23 cellular contexts compared by ENCODE assay signal in genomic region chr12:110923692-110924334, GRCh38. TPM values are rescaled to one million over a fixed set of nuclear protein-coding genes. Genes with fewer than 3 reads are reported as not detected.
"Had no signal": no experiment of that assay in that cellular context is flagged by ENCODE, and none has a peak within 500 bp of the region (broad histone marks: within the 10 kb centered on the region; RNA-seq: fewer than 3 reads in every experiment).

No MANE protein-coding gene starts in this region.

- H3K4me2 ChIP-seq: SK-N-SH had no signal

- H3K9me3 ChIP-seq: MG63, SK-N-SH had no signal

- H3K4me3 ChIP-seq: MG63 had no signal

- FAIRE-seq: HTR-8/SVneo, RCC 7860 had no signal

- DNase-seq: Karpas-422, KG1, MG63, NCI-H1092, NCI-H1105 treated with DMSO at 0.1 percent for 48 hours, NCI-H1417 treated with DMSO at 0.1 percent for 48 hours, NCI-H146, NCI-H1694 treated with DMSO at 0.1 percent for 48 hours, NCI-H1930, NCI-H2081, NCI-H2107, NCI-H2227 treated with DMSO at 0.1 percent for 48 hours, NCI-H524, NCI-H526 treated with DMSO at 0.1 percent for 48 hours, NCI-H748 treated with DMSO at 0.1 percent for 48 hours, Right ventricle myocardium superior, RPMI8226, SK-N-SH had no signal

- H3K27me3 ChIP-seq: MG63 had no signal

- H3K27ac ChIP-seq: HL-60 had no signal

- H3K9ac ChIP-seq: SK-N-SH had no signal

- H3K36me3 ChIP-seq: MG63 had no signal

RNA-seq across cellular contexts. Expression of gene MYL2, which starts 3.4 kb away (rescaled TPM):
- total RNA-seq: NCI-H460, SK-MEL-5 had no signal
- polyA plus RNA-seq: SK-N-SH had no signal
